Comparison of ENCODE assay signal across 8 cellular contexts in the genomic region with DNA sequence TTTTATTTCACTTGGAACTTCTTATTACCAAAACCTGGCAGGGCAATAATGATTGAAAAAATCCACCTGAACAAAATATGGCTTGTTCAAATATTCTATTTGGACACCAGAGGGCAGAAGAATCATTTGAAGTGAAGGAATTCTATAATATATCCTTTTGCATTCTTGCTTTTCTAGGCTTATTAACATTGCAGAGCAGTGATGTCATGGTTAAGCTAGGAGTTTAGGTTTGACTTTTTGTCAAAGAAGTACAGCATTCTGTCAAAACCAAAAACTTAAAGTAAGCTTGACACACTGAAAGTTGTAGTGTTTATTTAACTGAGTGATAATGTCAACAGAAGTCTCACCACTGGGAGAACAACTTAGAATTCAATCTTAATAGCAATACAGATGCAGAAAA.
DNase-seq lines count a peak whose midpoint lies in the region; ATAC-seq and TF ChIP-seq lines count a peak whose summit lies in the region.

No MANE protein-coding gene starts in this region.

- no peaks in the 10 kb centered on the region for H3K27me3 ChIP-seq in left ventricle myocardium inferior (ENCODE audit: low read depth)
- no peaks in the 10 kb centered on the region for H3K27me3 ChIP-seq in SU-DHL-6 (ENCODE audit: low read length)
- no peaks in the 10 kb centered on the region for H3K27me3 ChIP-seq in hepatocyte

- no peak overlapping the region for H3K9ac ChIP-seq in SU-DHL-6 (ENCODE audit: low read length)

- no peak for ATAC-seq in GM21381 (IDR thresholded peaks at IDR 0.05; ENCODE audit: unreplicated experiment)

- no peaks in the 10 kb centered on the region for H3K9me2 ChIP-seq in SU-DHL-6 (replicated peaks; ENCODE audit: insufficient read depth, low read length)
- H3K9me2 ChIP-seq in hepatocyte (replicated peaks; ENCODE audit: insufficient read depth): no peaks in the 10 kb centered on the region

- H3K4me1 ChIP-seq in left ventricle myocardium inferior (no peaks in the 10 kb centered on the region), hepatocyte (ENCODE audit: insufficient read depth) (peaks cover 15% of the 10 kb centered on the region)

- H3K79me2 ChIP-seq in SU-DHL-6 (ENCODE audit: insufficient read depth, low read length): no peaks in the 10 kb centered on the region
- H3K79me2 ChIP-seq in hepatocyte: no peaks in the 10 kb centered on the region

- TF ChIP-seq CTCF in left ventricle myocardium inferior (IDR thresholded peaks at IDR 0.05; ENCODE audit: borderline replicate concordance) (peak; percentile 56), SU-DHL-6 (IDR thresholded peaks at IDR 0.05; ENCODE audit: insufficient read depth, low read length, poor library complexity, severe bottlenecking) (peak; percentile 53), hepatocyte (IDR thresholded peaks at IDR 0.05; ENCODE audit: poor library complexity) (peak; percentile 78)

- DNase-seq in left ventricle myocardium inferior (no peak), cardiac septum (ENCODE audit: low spot score) (no peak), HS-5 (ENCODE audit: low read depth) (peak; percentile 28), hepatocyte (ENCODE audit: low spot score) (peak; percentile 49), 8988T (no peak), ecto neural progenitor cell (ENCODE audit: low spot score) (no peak)

- intact Hi-C loops in left ventricle myocardium inferior (cut with micrococcal nuclease) (no loop called here), cardiac septum (cut with DNase I) (no loop called here)

- H3K4me2 ChIP-seq in SU-DHL-6 (ENCODE audit: low read depth, low read length, poor library complexity, severe bottlenecking): no peak overlapping the region
- H3K4me2 ChIP-seq in hepatocyte: peak overlapping the region; percentile 2

- no peaks in the 10 kb centered on the region for H3K36me3 ChIP-seq in left ventricle myocardium inferior
- no peaks in the 10 kb centered on the region for H3K36me3 ChIP-seq in SU-DHL-6 (ENCODE audit: low read length)
- no peaks in the 10 kb centered on the region for H3K36me3 ChIP-seq in hepatocyte (replicated peaks; ENCODE audit: insufficient read depth, low read depth)

- H3K4me3 ChIP-seq in left ventricle myocardium inferior (no peak overlapping the region), SU-DHL-6 (ENCODE audit: insufficient read depth, low read length, poor library complexity, severe bottlenecking) (no peak overlapping the region), hepatocyte (no peak overlapping the region)

- H2AFZ ChIP-seq in SU-DHL-6 (ENCODE audit: low read depth, low read length, severe bottlenecking) (no peak overlapping the region), hepatocyte (no peak overlapping the region)

- no peaks in the 10 kb centered on the region for H3F3A ChIP-seq in SU-DHL-6 (ENCODE audit: insufficient read depth)

- H4K20me1 ChIP-seq in SU-DHL-6 (ENCODE audit: low read depth, low read length) (peaks cover 4% of the 10 kb centered on the region; the same call in 1 of the 2 replicates), hepatocyte (ENCODE audit: insufficient read depth, poor library complexity, severe bottlenecking) (no peaks in the 10 kb centered on the region)

- H3K27ac ChIP-seq in left ventricle myocardium inferior (replicated peaks) (no peak overlapping the region), SU-DHL-6 (ENCODE audit: low read depth, low read length) (no peak overlapping the region), hepatocyte (peak overlapping the region; percentile 0)

- H3K9me3 ChIP-seq in left ventricle myocardium inferior (replicated peaks) (no peaks in the 10 kb centered on the region), SU-DHL-6 (ENCODE audit: insufficient read depth, low read length) (no peaks in the 10 kb centered on the region), hepatocyte (ENCODE audit: low read depth) (no peaks in the 10 kb centered on the region)

Comparison
In these comparisons a context has a peak if more than half of its experiments do, and no peak if none do; other contexts are left out.
1. DNase-seq: peak in HS-5 (single experiment) and hepatocyte (single experiment); none in left ventricle myocardium inferior (single experiment), cardiac septum (single experiment), 8988T (single experiment) and ecto neural progenitor cell (single experiment).
2. Peak in every context shown above with its lines, with median percentiles within 50 percentile points of each other: CTCF ChIP-seq.